Comparison of ENCODE assay signal across 8 cellular contexts in genomic region chr15:52568569-52569243, GRCh38. TPM values are rescaled to one million over a fixed set of nuclear protein-coding genes. Genes with fewer than 3 reads are reported as not detected.
DNase-seq lines count a peak whose midpoint lies in the region; ATAC-seq and TF ChIP-seq lines count a peak whose summit lies in the region.

Gene ARPP19, minus strand, starts transcription at chr15:52569030. Its CDS starts 138 bp downstream, at chr15:52568892.

- peak within 1 kb of the TSS; percentile 63 to 96 (median 91) for H3K27ac ChIP-seq in dorsolateral prefrontal cortex

- H3K27me3 ChIP-seq in dorsolateral prefrontal cortex, result no peaks in the 10 kb centered on the region

- H3K9me3 Mint-ChIP-seq in CD14-positive monocyte, result peaks cover 0 to 2% (median 0%) of the 10 kb centered on the region in 7 donors
- H3K9me3 Mint-ChIP-seq in activated CD4-positive, alpha-beta memory T cell treated with anti-CD3 and anti-CD28 coated beads for 36 hours, result no peaks in the 10 kb centered on the region

- POLR2A ChIA-PET in activated CD4-positive, alpha-beta memory T cell treated with anti-CD3 and anti-CD28 coated beads for 36 hours (lab: Charles Lee), result interaction anchor here (0.9 to 1.7 kb wide), 3 partner anchors 9 to 102 kb away, joined by 3 to 12 read pairs (median 9); no protein-coding TSS in a partner anchor

- CTCF ChIA-PET in activated CD4-positive, alpha-beta memory T cell treated with anti-CD3 and anti-CD28 coated beads for 36 hours (lab: Charles Lee), result interaction anchor here (1.0 kb wide), 2 partner anchors 40 to 312 kb away, joined by 3 read pairs; partner anchors contain the start of gene MYO5A

- H3K36me3 Mint-ChIP-seq in CD14-positive monocyte, result peaks cover 0 to 6% of the 10 kb centered on the region in 2 donors
- H3K36me3 Mint-ChIP-seq in activated CD4-positive, alpha-beta memory T cell treated with anti-CD3 and anti-CD28 coated beads for 36 hours, result peaks cover 9% of the 10 kb centered on the region

- H3K4me3 ChIP-seq in dorsolateral prefrontal cortex (peak within 1 kb of the TSS; percentile 58 to 98 (median 87)), lower leg skin (ENCODE audit: low read depth, poor library complexity, severe bottlenecking) (peak within 1 kb of the TSS; percentile 69)

- intact Hi-C loops in CD14-positive monocyte (cut with micrococcal nuclease) (loop anchor here in 1 of 2 donors (10.0 kb wide), 1 partner anchor 124 kb away; no protein-coding TSS in a partner anchor), dorsolateral prefrontal cortex (cut with DNase I) (loop anchor here (2.0 to 10.0 kb wide), 7 partner anchors 36 to 314 kb away; partner anchors contain the start of genes ATOSA (in 2 of the 2) and MYO5A (in 1 of the 2)), lower leg skin (cut with DNase I; ENCODE audit: low total_unique reads) (no loop called here)
- intact Hi-C loops in activated CD4-positive, alpha-beta memory T cell treated with anti-CD3 and anti-CD28 coated beads for 36 hours (cut with micrococcal nuclease), result loop anchor here (1.0 kb wide), 3 partner anchors 9 to 110 kb away; partner anchors contain the start of gene MYO5A

- H3K4me1 Mint-ChIP-seq in CD14-positive monocyte, result peaks cover 31% of the 10 kb centered on the region
- H3K4me1 Mint-ChIP-seq in activated CD4-positive, alpha-beta memory T cell treated with anti-CD3 and anti-CD28 coated beads for 36 hours (ENCODE audit: low read depth), result peaks cover 31% of the 10 kb centered on the region

- DNase-seq in CD14-positive monocyte (ENCODE audit: low spot score) (peak; percentile 80), NCI-H748 treated with DMSO at 0.1 percent for 48 hours (lab: John Stamatoyannopoulos, UW) (peak; percentile 81), dorsolateral prefrontal cortex (peak; percentile 69 to 93 (median 92)), lower leg skin (ENCODE audit: low spot score in 2 of 2) (peak; percentile 91 to 96)
- peak; percentile 91 for DNase-seq in activated CD4-positive, alpha-beta memory T cell treated with anti-CD3 and anti-CD28 coated beads for 36 hours
- DNase-seq in stimulated activated CD4-positive, alpha-beta T cell treated with anti-CD3 and anti-CD28 coated beads, TNF-alpha, amount 100 ng/mL, for 1 hour (ENCODE audit: low read depth in 3 of 3, low spot score in 1 of 3), result peak; percentile 25 to 53 (median 51)

- peak within 1 kb of the TSS; percentile 90 to 99 for H3K4me3 Mint-ChIP-seq in CD14-positive monocyte
- peak within 1 kb of the TSS; percentile 98 for H3K4me3 Mint-ChIP-seq in activated CD4-positive, alpha-beta memory T cell treated with anti-CD3 and anti-CD28 coated beads for 36 hours

- peaks cover 0 to 2% (median 0%) of the 10 kb centered on the region in 3 donors for H3K27me3 Mint-ChIP-seq in CD14-positive monocyte (ENCODE audit: low read depth in 3 of 3)
- no peaks in the 10 kb centered on the region for H3K27me3 Mint-ChIP-seq in activated CD4-positive, alpha-beta memory T cell treated with anti-CD3 and anti-CD28 coated beads for 36 hours

- ATAC-seq in GM19395 (IDR thresholded peaks at IDR 0.05; ENCODE audit: unreplicated experiment) (peak; percentile 74), HG03565 (IDR thresholded peaks at IDR 0.05; ENCODE audit: unreplicated experiment) (peak; percentile 48)

- TF ChIP-seq POLR2A in lower leg skin (IDR thresholded peaks at IDR 0.05), result peak in 1 of 2 donors; percentile 33

- TF ChIP-seq CTCF in CD14-positive monocyte (IDR thresholded peaks at IDR 0.05) (peak; percentile 14), dorsolateral prefrontal cortex (IDR thresholded peaks at IDR 0.05 in 54 of 56, conservative IDR thresholded peaks at IDR 0.05 in 2 of 56; ENCODE audit: low read depth in 1 of 56, partially characterized antibody in 56 of 56) (peak in 48 of 56 donors; percentile 2 to 68 (median 36)), lower leg skin (IDR thresholded peaks at IDR 0.05) (no peak)

- 0 to 1% methylated on average over 57 to 70 of the region's 75 CpGs for WGBS in lower leg skin, 2 donors

- H3K27ac Mint-ChIP-seq in CD14-positive monocyte, result peak within 1 kb of the TSS; percentile 98 to 100 (median 99)
- H3K27ac Mint-ChIP-seq in activated CD4-positive, alpha-beta memory T cell treated with anti-CD3 and anti-CD28 coated beads for 36 hours, result peak within 1 kb of the TSS; percentile 96

RNA-seq across cellular contexts. Expression of gene ARPP19, which starts in this region (rescaled TPM):
- polyA plus RNA-seq in CD14-positive monocyte, result 10 to 100 TPM; 44.4 to 48.3 TPM
- 100 to 1,000 TPM; 172 to 183 TPM for total RNA-seq in activated CD4-positive, alpha-beta memory T cell treated with anti-CD3 and anti-CD28 coated beads for 36 hours
- total RNA-seq in dorsolateral prefrontal cortex (100 to 1,000 TPM; 228 to 624 (median 390) TPM), lower leg skin (10 to 100 TPM; 71.1 to 95.6 (median 76.6) TPM)

Comparison
In these comparisons a context has a peak if more than half of its experiments do, and no peak if none do; other contexts are left out.
1. Peak in every context shown above with its lines: DNase-seq, ATAC-seq, H3K4me3 ChIP-seq and H3K27ac ChIP-seq.
2. CTCF ChIP-seq: peak in CD14-positive monocyte (single experiment) and dorsolateral prefrontal cortex (48 of 56); none in lower leg skin (0 of 3).